Comparison of ENCODE assay signal across 8 cellular contexts in the genomic region with DNA sequence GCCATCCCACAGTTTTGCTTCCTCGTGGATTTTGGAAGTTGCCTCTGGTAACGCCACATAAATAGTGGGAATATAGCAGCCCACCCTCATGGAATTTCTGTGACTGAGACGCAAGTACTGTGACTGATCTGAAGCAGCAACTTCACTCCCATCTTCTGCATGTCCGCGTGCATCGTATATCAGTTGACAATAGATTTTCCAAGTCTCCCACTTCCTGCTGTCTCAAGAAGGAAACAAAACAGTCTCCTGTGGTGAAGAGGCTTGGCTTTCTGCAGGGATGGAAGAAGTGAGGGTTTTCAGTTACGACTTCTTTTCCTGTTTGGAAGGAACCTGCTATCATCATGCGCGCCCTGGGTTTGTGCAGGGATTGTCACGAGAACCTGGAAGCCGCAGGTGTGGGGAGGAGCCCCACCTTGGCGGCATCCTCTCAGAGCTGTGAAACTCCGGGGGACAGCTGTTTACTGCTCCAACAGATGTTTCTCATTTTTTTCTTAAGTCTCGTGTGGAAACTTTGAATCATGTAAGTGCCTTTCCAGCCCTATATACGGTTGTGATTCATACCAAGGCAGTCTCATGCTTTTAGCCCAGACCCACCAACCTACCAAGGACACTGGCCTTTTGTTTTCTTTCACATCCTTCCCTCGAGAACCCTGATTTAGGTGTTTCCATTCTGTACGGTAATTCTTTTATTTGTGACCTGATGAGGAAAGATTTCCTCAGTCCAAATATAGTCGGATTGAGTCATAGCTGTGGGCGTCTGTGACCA. TPM values are rescaled to one million over a fixed set of nuclear protein-coding genes. Genes with fewer than 3 reads are reported as not detected.
DNase-seq lines count a peak whose midpoint lies in the region; ATAC-seq, FAIRE-seq and TF ChIP-seq lines count a peak whose summit lies in the region.

No MANE protein-coding gene starts in this region.

- no peaks in the 10 kb centered on the region for H3K27me3 Mint-ChIP-seq in CD8-positive, alpha-beta T cell (ENCODE audit: low read depth)

- no peaks in the 10 kb centered on the region for H3K27me3 ChIP-seq in CD8-positive, alpha-beta T cell (ENCODE audit: insufficient read depth, low read length)
- H3K27me3 ChIP-seq in PC-3 (ENCODE audit: low read length) = no peaks in the 10 kb centered on the region
- H3K27me3 ChIP-seq in K562 (ENCODE audit: control insufficient read depth in 2 of 2, insufficient read depth in 2 of 2, low read length in 2 of 2) = peaks cover 15 to 41% of the 10 kb centered on the region in 2 experiments; a peak in 3 of 5 replicates
- H3K27me3 ChIP-seq in gastrocnemius medialis = no peaks in the 10 kb centered on the region
- H3K27me3 ChIP-seq in tibial nerve = no peaks in the 10 kb centered on the region

- H3K4me2 ChIP-seq in PC-3 (ENCODE audit: low read length) (no peak overlapping the region), K562 (ENCODE audit: insufficient read depth, low read length) (no peak overlapping the region)

- TF ChIP-seq CTCF in CD8-positive, alpha-beta T cell (IDR thresholded peaks at IDR 0.05) = no peak
- TF ChIP-seq CTCF in PC-3 (conservative IDR thresholded peaks at IDR 0.05; ENCODE audit: low read depth, low read length) (no peak), K562 (IDR thresholded peaks at IDR 0.05 in 2 of 3, conservative IDR thresholded peaks at IDR 0.05 in 1 of 3; ENCODE audit: insufficient read depth in 2 of 3, low read depth in 1 of 3, low read length in 3 of 3) (no peak), gastrocnemius medialis (IDR thresholded peaks at IDR 0.05 in 4 of 5, conservative IDR thresholded peaks at IDR 0.05 in 1 of 5) (no peak), tibial nerve (IDR thresholded peaks at IDR 0.05) (no peak)

- H3K4me3 Mint-ChIP-seq in CD8-positive, alpha-beta T cell = no peak overlapping the region

- H3K4me1 Mint-ChIP-seq in CD8-positive, alpha-beta T cell (ENCODE audit: low read depth) = peaks cover 30% of the 10 kb centered on the region

- no peak overlapping the region for H3K27ac ChIP-seq in CD8-positive, alpha-beta T cell (ENCODE audit: low read depth, low read length)
- no peak overlapping the region for H3K27ac ChIP-seq in PC-3 (ENCODE audit: low read length)
- no peak overlapping the region for H3K27ac ChIP-seq in K562 (ENCODE audit: extremely low read depth, low read depth, low read length)
- peak overlapping the region in 3 of 4 donors; percentile 2 to 52 (median 15) for H3K27ac ChIP-seq in gastrocnemius medialis
- peak overlapping the region in 1 of 4 donors; percentile 29 for H3K27ac ChIP-seq in tibial nerve

- peaks cover 14% of the 10 kb centered on the region for H3K4me1 ChIP-seq in CD8-positive, alpha-beta T cell (ENCODE audit: insufficient read depth, low read length)
- peaks cover 5% of the 10 kb centered on the region; the same call in 1 of the 2 replicates for H3K4me1 ChIP-seq in PC-3 (ENCODE audit: insufficient read depth, low read length)
- 0 out of 5 replicates have a peak, but pooled peaks cover 0 to 4% of the 10 kb centered on the region in 2 experiments for H3K4me1 ChIP-seq in K562 (replicated peaks in 1 of 2; ENCODE audit: control insufficient read depth in 2 of 2, insufficient read depth in 2 of 2, low read length in 2 of 2)
- H3K4me1 ChIP-seq in gastrocnemius medialis = peaks cover 20 to 23% of the 10 kb centered on the region in 2 donors
- H3K4me1 ChIP-seq in tibial nerve = peaks cover 0 to 13% (median 0%) of the 10 kb centered on the region in 4 donors

- TF ChIP-seq EP300 in K562 (IDR thresholded peaks at IDR 0.05; ENCODE audit: low read length) (no peak), tibial nerve (IDR thresholded peaks at IDR 0.05) (peak in 1 of 2 donors; percentile 52)

- H4K20me1 ChIP-seq in PC-3 (ENCODE audit: low read length) (no peaks in the 10 kb centered on the region), K562 (replicated peaks; ENCODE audit: control insufficient read depth, insufficient read depth, low read length) (no peaks in the 10 kb centered on the region)

- H3K79me2 ChIP-seq in PC-3 (ENCODE audit: low read length) = no peaks in the 10 kb centered on the region
- no peaks in the 10 kb centered on the region for H3K79me2 ChIP-seq in K562 (ENCODE audit: control insufficient read depth, insufficient read depth, low read length)

- H3F3A ChIP-seq in PC-3 (ENCODE audit: low read length, unreplicated experiment) = no peaks in the 10 kb centered on the region

- H3K36me3 ChIP-seq in CD8-positive, alpha-beta T cell (ENCODE audit: insufficient read depth, low read length) = no peaks in the 10 kb centered on the region
- H3K36me3 ChIP-seq in PC-3 (ENCODE audit: low read depth, low read length) (no peaks in the 10 kb centered on the region), K562 (ENCODE audit: control insufficient read depth, insufficient read depth, low read length) (no peaks in the 10 kb centered on the region), gastrocnemius medialis (no peaks in the 10 kb centered on the region), tibial nerve (peaks cover 0 to 26% (median 0%) of the 10 kb centered on the region in 3 donors)

- peak; percentile 20 for ATAC-seq in CD8-positive, alpha-beta T cell
- ATAC-seq in PC-3 (no peak), K562 (no peak), gastrocnemius medialis (peak; percentile 6 to 24), HG03097 (IDR thresholded peaks at IDR 0.05; ENCODE audit: low FRiP score, unreplicated experiment) (no peak)

- in situ Hi-C loops in K562 (cut with MboI) = no loop called here
- in situ Hi-C loops in gastrocnemius medialis (cut with MboI; ENCODE audit: low sequenced_read_pairs in 4 of 4) = loop anchor here in 3 of 4 donors (5.0 to 10.0 kb wide), 2 partner anchors 135 to 138 kb away; no protein-coding TSS in a partner anchor

- no peak overlapping the region for H3K27ac Mint-ChIP-seq in CD8-positive, alpha-beta T cell

- H3K4me3 ChIP-seq in CD8-positive, alpha-beta T cell (ENCODE audit: low read depth, low read length) = no peak overlapping the region
- H3K4me3 ChIP-seq in PC-3 (ENCODE audit: low read length) (no peak overlapping the region), K562 (no peak overlapping the region), gastrocnemius medialis (no peak overlapping the region), tibial nerve (no peak overlapping the region)

- H3K9ac ChIP-seq in PC-3 (ENCODE audit: low read length) (no peak overlapping the region), K562 (ENCODE audit: insufficient read depth in 1 of 2, low read depth in 2 of 2, low read length in 2 of 2) (no peak overlapping the region)

- TF ChIP-seq POLR2A in K562 (conservative IDR thresholded peaks at IDR 0.05) = no peak
- no peak for TF ChIP-seq POLR2A in gastrocnemius medialis (IDR thresholded peaks at IDR 0.05)
- no peak for TF ChIP-seq POLR2A in tibial nerve (IDR thresholded peaks at IDR 0.05)

- no peak for TF ChIP-seq RAD21 in K562 (CRISPR knock-in tag; conservative IDR thresholded peaks at IDR 0.05 in 1 of 2, IDR thresholded peaks at IDR 0.05 in 1 of 2)

- CTCF ChIA-PET in CD8-positive, alpha-beta T cell (lab: Charles Lee) = interaction anchor here (0.6 to 2.5 kb wide), 23 partner anchors 17 to 195 kb away, joined by 3 to 40 read pairs (median 4); a partner anchor contains a TSS
- CTCF ChIA-PET in PC-3 (lab: Charles Lee) = interaction anchor here (0.5 to 1.3 kb wide), 15 partner anchors 14 to 237 kb away, joined by 3 to 15 read pairs (median 4); no protein-coding TSS in a partner anchor
- CTCF ChIA-PET in K562 (lab: Yijun Ruan, JAX; ENCODE audit: low intra/inter-chr PET ratio) = interaction anchor here (0.7 to 1.9 kb wide), 3 partner anchors 36 to 137 kb away, joined by 3 to 12 read pairs (median 3); no protein-coding TSS in a partner anchor

- POLR2A ChIA-PET in CD8-positive, alpha-beta T cell (lab: Charles Lee) = interaction anchor here (0.5 to 1.6 kb wide), 7 partner anchors 46 to 242 kb away, joined by 3 to 9 read pairs (median 4); a partner anchor contains a TSS
- POLR2A ChIA-PET in PC-3 (lab: Charles Lee; ENCODE audit: unreplicated experiment) = no interaction called here
- POLR2A ChIA-PET in K562 (lab: Yijun Ruan, JAX) = interaction anchor here (1.0 to 1.3 kb wide), 2 partner anchors 10 to 219 kb away, joined by 4 read pairs; no protein-coding TSS in a partner anchor

- peaks cover 4% of the 10 kb centered on the region for H3K9me3 Mint-ChIP-seq in CD8-positive, alpha-beta T cell

- H3K9me3 ChIP-seq in CD8-positive, alpha-beta T cell (ENCODE audit: low read length) = no peaks in the 10 kb centered on the region
- H3K9me3 ChIP-seq in PC-3 (ENCODE audit: low read length) (0 out of 2 replicates have a peak, but pooled peaks cover 3% of the 10 kb centered on the region), K562 (replicated peaks; ENCODE audit: control insufficient read depth, insufficient read depth, low read depth, low read length) (no peaks in the 10 kb centered on the region), gastrocnemius medialis (no peaks in the 10 kb centered on the region), tibial nerve (peaks cover 0 to 12% (median 2%) of the 10 kb centered on the region in 4 donors)

- intact Hi-C loops in CD8-positive, alpha-beta T cell (cut with DNase I, micrococcal nuclease) = loop anchor here in 1 of 2 experiments (2.0 kb wide), 1 partner anchor 137 kb away; no protein-coding TSS in a partner anchor
- intact Hi-C loops in PC-3 (cut with micrococcal nuclease) = loop anchor here (1.0 kb wide), 1 partner anchor 137 kb away; no protein-coding TSS in a partner anchor
- intact Hi-C loops in K562 (cut with micrococcal nuclease) = loop anchor here (1.0 to 10.0 kb wide), 3 partner anchors 36 to 135 kb away; no protein-coding TSS in a partner anchor
- intact Hi-C loops in gastrocnemius medialis (cut with DNase I; ENCODE audit: low total_unique reads) = loop anchor here (1.0 kb wide), 2 partner anchors 63 to 137 kb away; no protein-coding TSS in a partner anchor

- peak in 1 of 7 experiments; percentile 25 for DNase-seq in CD8-positive, alpha-beta T cell
- DNase-seq in PC-3 = peak; percentile 14
- DNase-seq in K562 (ENCODE audit: extremely low read depth in 1 of 4, low spot score in 3 of 4) = no peak
- DNase-seq in gastrocnemius medialis = no peak
- no peak for DNase-seq in NCI-H187 treated with DMSO at 0.1 percent for 48 hours (lab: John Stamatoyannopoulos, UW)
- no peak for DNase-seq in HT-29 (ENCODE audit: low spot score)
- no peak for DNase-seq in tibial nerve (ENCODE audit: low spot score in 2 of 2)

- H3K9me1 ChIP-seq in K562 (ENCODE audit: control insufficient read depth, insufficient read depth, low read length) = no peaks in the 10 kb centered on the region

- 14% methylated on average over 18 of the region's 19 CpGs for WGBS in K562 (ENCODE audit: insufficient coverage, low coverage, missing lambda C conversion rate)
- WGBS in tibial nerve, 2 donors = 42 to 50% methylated on average over 19 of the region's 19 CpGs

- no peaks in the 10 kb centered on the region for H3K9me2 ChIP-seq in PC-3 (replicated peaks; ENCODE audit: low read length)

- no peak overlapping the region for H2AFZ ChIP-seq in PC-3 (ENCODE audit: low read length)
- H2AFZ ChIP-seq in K562 (ENCODE audit: low read depth, low read length) = no peak overlapping the region

- FAIRE-seq in K562 (lab: Jason Lieb, UNC) = peak; percentile 23

- peaks cover 18% of the 10 kb centered on the region for H3K36me3 Mint-ChIP-seq in CD8-positive, alpha-beta T cell

- BruUV-seq in PC-3 (replicated peaks; lab: Mats Ljungman, UMichigan) = no TSS peak
- no TSS peak for BruUV-seq in K562 (replicated peaks; lab: Mats Ljungman, UMichigan)

RNA-seq across cellular contexts. Expression of a gene that starts 57.5 kb away (rescaled TPM):
- 1 to 10 TPM; 2.4 to 2.5 TPM for total RNA-seq in CD8-positive, alpha-beta T cell
- total RNA-seq in PC-3 (2014; rRNA removed) (19.6 and 20.2 TPM in 2 replicates), K562 (2014; rRNA removed) (10.9 and 12.8 TPM in 2 replicates), K562 (2014; rRNA removed; fragmentation: Illumina TruSeq; extraction: Trizol) (12.1 and 14.7 TPM in 2 replicates), K562 (2015; rRNA removed; fragmentation: Illumina TruSeq; extraction: Trizol) (8.2 and 8.6 TPM in 2 replicates), K562 (2021) (11.8 and 13.2 TPM in 2 replicates), gastrocnemius medialis (100 to 1,000 TPM in 2 of 4 donors, 10 to 100 TPM in 2; 79.1 to 182 (median 92.0) TPM), tibial nerve (100 to 1,000 TPM in 1 of 4 donors, 10 to 100 TPM in 3; 71.4 to 131 (median 77.2) TPM)
- 35.8 and 60.9 TPM in 2 replicates for total RNA-seq in K562 (2011; cell fraction: chromatin; rRNA removed; ENCODE audit: low replicate concordance)
- 25.4 and 31.2 TPM in 2 replicates for total RNA-seq in K562 (2011; cell fraction: nucleolus; rRNA removed)
- total RNA-seq in K562 (2011; cell fraction: nucleoplasm; rRNA removed) = 29.5 and 34.1 TPM in 2 replicates
- polyA plus RNA-seq in K562 (2011; rRNA removed) (11.6 and 16.9 TPM in 2 replicates), K562 (2014; fragmentation: Illumina TruSeq; extraction: Trizol) (15.6 and 15.9 TPM in 2 replicates), K562 (2014; fragmentation: Nextera tagmentation; extraction: Ambion mirVana) (1 to 10 TPM; 3.7 to 3.8 TPM), K562 (2014; rRNA removed) (16.0 and 23.5 TPM in 2 replicates)
- polyA plus RNA-seq in K562 (2011; cell fraction: cytosol; rRNA removed) = 11.3 and 11.5 TPM in 2 replicates
- 13.7 and 16.1 TPM in 2 replicates for polyA plus RNA-seq in K562 (2011; cell fraction: nucleus; rRNA removed)
- polyA plus RNA-seq in K562 (2012) = 16.5 and 60.4 TPM in 2 replicates
- polyA minus RNA-seq in K562 (2011; rRNA and poly(A)+ RNA removed) = 11.4 and 16.7 TPM in 2 replicates
- polyA minus RNA-seq in K562 (2011; cell fraction: cytosol; rRNA and poly(A)+ RNA removed) = 6.6 and 7.8 TPM in 2 replicates
- polyA minus RNA-seq in K562 (2011; cell fraction: nucleus; rRNA and poly(A)+ RNA removed) = 10.8 and 14.7 TPM in 2 replicates
- 4.4 and 7.3 TPM in 2 replicates for total RNA-seq in HT-29 (2014; rRNA removed; shearing (Covaris generic))

Comparison
In these comparisons a context has a peak if more than half of its experiments do, and no peak if none do; other contexts are left out.
1. ATAC-seq: peak in CD8-positive, alpha-beta T cell (single experiment) and gastrocnemius medialis (2 of 2); none in PC-3 (single experiment), K562 (single experiment) and HG03097 (single experiment).
2. H3K27ac ChIP-seq: peak in gastrocnemius medialis (3 of 4); none in CD8-positive, alpha-beta T cell (single experiment), PC-3 (single experiment) and K562 (single experiment).